Comparison of ENCODE assay signal across 22 cellular contexts in genomic region chr13:51816604-51817254, GRCh38. TPM values are rescaled to one million over a fixed set of nuclear protein-coding genes. Genes with fewer than 3 reads are reported as not detected.
DNase-seq lines count a peak whose midpoint lies in the region; ATAC-seq lines count a peak whose summit lies in the region.
"Had no signal": no experiment of that assay in that cellular context is flagged by ENCODE, and none has a peak within 500 bp of the region (broad histone marks: within the 10 kb centered on the region; RNA-seq: fewer than 3 reads in every experiment).

No MANE protein-coding gene starts in this region.

- H3K4me1 ChIP-seq in CD4-positive, alpha-beta memory T cell (ENCODE audit: insufficient read depth, low read length), result peaks cover 74% of the 10 kb centered on the region
- H3K4me1 ChIP-seq: prostate gland had no signal

- DNase-seq in NCI-H1417 (lab: John Stamatoyannopoulos, UW) (peak; percentile 29 to 87 (median 82)), NCI-H1417 treated with DMSO at 0.1 percent for 48 hours (lab: John Stamatoyannopoulos, UW) (no peak), NCI-H69 (lab: John Stamatoyannopoulos, UW) (peak; percentile 86), ecto neural progenitor cell (ENCODE audit: low spot score) (no peak), kidney tubule cell (ENCODE audit: low spot score) (no peak)
- no peak for DNase-seq in CD4-positive, alpha-beta memory T cell
- DNase-seq in stimulated activated CD4-positive, alpha-beta T cell treated with anti-CD3 and anti-CD28 coated beads, Interleukin-1b, Interleukin-23, amount 100 ng/mL, for 48 hours, result no peak
- DNase-seq: activated CD4-positive, CD25-positive, alpha-beta regulatory T cell; activated gamma-delta T cell; C1 segment of cervical spinal cord; endodermal cell; kidney; NCI-H187; NCI-H446 treated with DMSO at 0.1 percent for 48 hours; small intestine; stimulated activated CD4-positive, alpha-beta T cell treated with anti-CD3 and anti-CD28 coated beads, Interleukin-4, amount 100 ng/mL, for 4 hours had no signal

- peaks cover 59 to 97% (median 76%) of the 10 kb centered on the region in 4 donors for H3K4me1 Mint-ChIP-seq in CD4-positive, alpha-beta memory T cell

- no peaks in the 10 kb centered on the region for H3K27me3 Mint-ChIP-seq in CD4-positive, alpha-beta memory T cell

- ATAC-seq in esophagus mucosa, result peak; percentile 76

- intact Hi-C loops in CD4-positive, alpha-beta memory T cell (cut with micrococcal nuclease), result no loop called here

- H3K36me3 ChIP-seq in CD4-positive, alpha-beta memory T cell (ENCODE audit: insufficient read depth, low read length), result peaks cover 11% of the 10 kb centered on the region
- H3K36me3 ChIP-seq: prostate gland, SJSA1, thoracic aorta had no signal

- peaks cover 15 to 36% of the 10 kb centered on the region in 2 donors for H3K36me3 Mint-ChIP-seq in CD4-positive, alpha-beta memory T cell

- no peak overlapping the region for H3K4me3 ChIP-seq in CD4-positive, alpha-beta memory T cell (ENCODE audit: low read length in 2 of 2)
- H3K4me3 ChIP-seq: hepatocyte, prostate gland, SJSA1, thoracic aorta had no signal

- peak overlapping the region in 3 of 8 donors; percentile 36 to 58 (median 47) for H3K4me3 Mint-ChIP-seq in CD4-positive, alpha-beta memory T cell
- H3K4me3 Mint-ChIP-seq: endodermal cell had no signal

- POLR2A ChIA-PET in CD4-positive, alpha-beta memory T cell (lab: Charles Lee; ENCODE audit: partially characterized antibody), result interaction anchor here (3.0 to 5.9 kb wide), 5 partner anchors 9 to 364 kb away, joined by 17 to 86 read pairs (median 32); partner anchors contain the start of gene INTS6

- no peak overlapping the region for H3K27ac ChIP-seq in CD4-positive, alpha-beta memory T cell (ENCODE audit: low read depth, low read length)
- H3K27ac ChIP-seq: hepatocyte, prostate gland, SJSA1, thoracic aorta had no signal

- H3K9me3 Mint-ChIP-seq in CD4-positive, alpha-beta memory T cell, result no peaks in the 10 kb centered on the region
- H3K9me3 Mint-ChIP-seq: endodermal cell had no signal

- no peaks in the 10 kb centered on the region for H3K27me3 ChIP-seq in CD4-positive, alpha-beta memory T cell (ENCODE audit: insufficient read depth, low read length)
- H3K27me3 ChIP-seq: hepatocyte, SJSA1 had no signal

- H3K9me3 ChIP-seq in CD4-positive, alpha-beta memory T cell (ENCODE audit: control insufficient read depth in 1 of 2, low read length in 2 of 2), result no peaks in the 10 kb centered on the region
- H3K9me3 ChIP-seq: prostate gland, SJSA1, thoracic aorta had no signal

- H3K27ac Mint-ChIP-seq in CD4-positive, alpha-beta memory T cell, result peak overlapping the region; percentile 72 to 93 (median 81)
- H3K27ac Mint-ChIP-seq: endodermal cell had no signal

- CTCF ChIA-PET in CD4-positive, alpha-beta memory T cell (lab: Charles Lee; ENCODE audit: partially characterized antibody), result interaction anchor here (1.2 to 5.3 kb wide), 8 partner anchors 10 to 311 kb away, joined by 4 to 442 read pairs (median 52); partner anchors contain the start of genes NEK5 and TMEM272

RNA-seq across cellular contexts. Expression of gene DHRS12, which starts 12.8 kb away (rescaled TPM):
- 10 to 100 TPM; 23.6 to 24.3 TPM for total RNA-seq in CD4-positive, alpha-beta memory T cell
- 10 to 100 TPM; 37.1 to 38.9 TPM for polyA plus RNA-seq in CD4-positive, alpha-beta memory T cell
- total RNA-seq in esophagus mucosa, result 7.3 TPM

RNA-seq across cellular contexts. Expression of gene TMEM272, which starts 28.2 kb away (rescaled TPM):
- 1 to 10 TPM; 7.9 to 9.0 TPM for total RNA-seq in CD4-positive, alpha-beta memory T cell
- under 1 TPM in 1 of 2 donors, not detected in 1; 0.41 TPM for polyA plus RNA-seq in CD4-positive, alpha-beta memory T cell
- total RNA-seq in esophagus mucosa, result not detected
- total RNA-seq: thoracic aorta had no signal

RNA-seq across cellular contexts. Expression of gene CCDC70, which starts 45.0 kb away (rescaled TPM):
- not detected for total RNA-seq in CD4-positive, alpha-beta memory T cell
- polyA plus RNA-seq in CD4-positive, alpha-beta memory T cell, result not detected
- not detected for total RNA-seq in esophagus mucosa
- total RNA-seq: endodermal cell, hepatocyte, kidney, thoracic aorta had no signal
- polyA plus RNA-seq: hepatocyte, neural cell, small intestine had no signal

Comparison
In these comparisons a context has a peak if more than half of its experiments do, and no peak if none do; other contexts are left out.
1. DNase-seq: peak in NCI-H1417 (3 of 3) and NCI-H69 (single experiment); none in NCI-H1417 treated with DMSO at 0.1 percent for 48 hours (single experiment), CD4-positive, alpha-beta memory T cell (0 of 5), stimulated activated CD4-positive, alpha-beta T cell treated with anti-CD3 and anti-CD28 coated beads, Interleukin-1b, Interleukin-23, amount 100 ng/mL, for 48 hours (single experiment), ecto neural progenitor cell (single experiment) and kidney tubule cell (single experiment).